Comparison of ENCODE assay signal across 2 cellular contexts in genomic region chr11:90309693-90310092, GRCh38.
TF ChIP-seq lines count a peak whose summit lies in the region.

No MANE protein-coding gene starts in this region.

TF ChIP-seq in endothelial cell of umbilical vein, 7 proteins besides CTCF, POLR2A, EP300 and RAD21 (continued from another document):
- TF ChIP-seq EZH2 (IDR thresholded peaks at IDR 0.05; ENCODE audit: borderline replicate concordance, low read depth, low read length, severe bottlenecking), result no peak
- TF ChIP-seq JUN (IDR thresholded peaks at IDR 0.05; ENCODE audit: borderline replicate concordance, insufficient read depth, insufficient read length, low read depth), result peak; percentile 2
- no peak for TF ChIP-seq FOS (IDR thresholded peaks at IDR 0.05; ENCODE audit: borderline replicate concordance, insufficient read depth, low read length)

TF ChIP-seq in HepG2, 621 proteins besides CTCF, POLR2A, EP300 and RAD21 (continued from another document and continues in another):
- no peak for TF ChIP-seq TIGD3 (CRISPR knock-in tag; IDR thresholded peaks at IDR 0.05; ENCODE audit: borderline replicate concordance)
- TF ChIP-seq MIER3 (CRISPR knock-in tag; IDR thresholded peaks at IDR 0.05; ENCODE audit: borderline replicate concordance), result no peak
- TF ChIP-seq HOXD1 (CRISPR knock-in tag; IDR thresholded peaks at IDR 0.05), result no peak
- TF ChIP-seq MAX (IDR thresholded peaks at IDR 0.05), result no peak
- TF ChIP-seq ZSCAN12 (CRISPR knock-in tag; IDR thresholded peaks at IDR 0.05), result no peak
- TF ChIP-seq, protein P1, sequence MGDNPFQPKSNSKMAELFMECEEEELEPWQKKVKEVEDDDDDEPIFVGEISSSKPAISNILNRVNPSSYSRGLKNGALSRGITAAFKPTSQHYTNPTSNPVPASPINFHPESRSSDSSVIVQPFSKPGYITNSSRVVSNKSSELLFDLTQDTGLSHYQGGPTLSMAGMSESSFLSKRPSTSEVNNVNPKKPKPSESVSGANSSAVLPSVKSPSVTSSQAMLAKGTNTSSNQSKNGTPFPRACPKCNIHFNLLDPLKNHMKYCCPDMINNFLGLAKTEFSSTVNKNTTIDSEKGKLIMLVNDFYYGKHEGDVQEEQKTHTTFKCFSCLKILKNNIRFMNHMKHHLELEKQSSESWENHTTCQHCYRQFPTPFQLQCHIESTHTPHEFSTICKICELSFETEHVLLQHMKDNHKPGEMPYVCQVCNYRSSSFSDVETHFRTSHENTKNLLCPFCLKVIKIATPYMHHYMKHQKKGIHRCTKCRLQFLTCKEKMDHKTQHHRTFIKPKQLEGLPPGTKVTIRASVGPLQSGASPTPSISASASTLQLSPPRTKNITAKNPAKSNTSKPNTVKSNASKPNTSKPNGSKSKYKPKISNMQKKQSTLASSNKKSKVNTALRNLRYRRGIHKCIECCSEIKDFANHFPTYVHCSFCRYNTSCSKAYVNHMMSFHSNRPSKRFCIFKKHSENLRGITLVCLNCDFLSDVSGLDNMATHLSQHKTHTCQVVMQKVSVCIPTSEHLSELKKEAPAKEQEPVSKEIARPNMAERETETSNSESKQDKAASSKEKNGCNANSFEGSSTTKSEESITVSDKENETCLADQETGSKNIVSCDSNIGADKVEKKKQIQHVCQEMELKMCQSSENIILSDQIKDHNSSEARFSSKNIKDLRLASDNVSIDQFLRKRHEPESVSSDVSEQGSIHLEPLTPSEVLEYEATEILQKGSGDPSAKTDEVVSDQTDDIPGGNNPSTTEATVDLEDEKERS (CRISPR knock-in tag; IDR thresholded peaks at IDR 0.05), result no peak
- TF ChIP-seq, protein P2, sequence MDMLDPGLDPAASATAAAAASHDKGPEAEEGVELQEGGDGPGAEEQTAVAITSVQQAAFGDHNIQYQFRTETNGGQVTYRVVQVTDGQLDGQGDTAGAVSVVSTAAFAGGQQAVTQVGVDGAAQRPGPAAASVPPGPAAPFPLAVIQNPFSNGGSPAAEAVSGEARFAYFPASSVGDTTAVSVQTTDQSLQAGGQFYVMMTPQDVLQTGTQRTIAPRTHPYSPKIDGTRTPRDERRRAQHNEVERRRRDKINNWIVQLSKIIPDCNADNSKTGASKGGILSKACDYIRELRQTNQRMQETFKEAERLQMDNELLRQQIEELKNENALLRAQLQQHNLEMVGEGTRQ (IDR thresholded peaks at IDR 0.05; ENCODE audit: low read depth, low read length), result no peak
- TF ChIP-seq, protein P2 (CRISPR knock-in tag; IDR thresholded peaks at IDR 0.05; ENCODE audit: borderline replicate concordance), result no peak
- no peak for TF ChIP-seq FOXP1 (IDR thresholded peaks at IDR 0.05)
- 0 out of 2 replicates have a peak, but pooled peaks have one; percentile 21 for TF ChIP-seq FOXP1 (CRISPR knock-in tag; IDR thresholded peaks at IDR 0.05)
- no peak for TF ChIP-seq SP1 (IDR thresholded peaks at IDR 0.05)
- no peak for TF ChIP-seq SP1 (CRISPR knock-in tag; IDR thresholded peaks at IDR 0.05)
- TF ChIP-seq, protein P3, sequence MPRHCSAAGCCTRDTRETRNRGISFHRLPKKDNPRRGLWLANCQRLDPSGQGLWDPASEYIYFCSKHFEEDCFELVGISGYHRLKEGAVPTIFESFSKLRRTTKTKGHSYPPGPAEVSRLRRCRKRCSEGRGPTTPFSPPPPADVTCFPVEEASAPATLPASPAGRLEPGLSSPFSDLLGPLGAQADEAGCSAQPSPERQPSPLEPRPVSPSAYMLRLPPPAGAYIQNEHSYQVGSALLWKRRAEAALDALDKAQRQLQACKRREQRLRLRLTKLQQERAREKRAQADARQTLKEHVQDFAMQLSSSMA (CRISPR knock-in tag; IDR thresholded peaks at IDR 0.05), result no peak
- no peak for TF ChIP-seq UBTF (CRISPR knock-in tag; IDR thresholded peaks at IDR 0.05)
- TF ChIP-seq, protein P4, sequence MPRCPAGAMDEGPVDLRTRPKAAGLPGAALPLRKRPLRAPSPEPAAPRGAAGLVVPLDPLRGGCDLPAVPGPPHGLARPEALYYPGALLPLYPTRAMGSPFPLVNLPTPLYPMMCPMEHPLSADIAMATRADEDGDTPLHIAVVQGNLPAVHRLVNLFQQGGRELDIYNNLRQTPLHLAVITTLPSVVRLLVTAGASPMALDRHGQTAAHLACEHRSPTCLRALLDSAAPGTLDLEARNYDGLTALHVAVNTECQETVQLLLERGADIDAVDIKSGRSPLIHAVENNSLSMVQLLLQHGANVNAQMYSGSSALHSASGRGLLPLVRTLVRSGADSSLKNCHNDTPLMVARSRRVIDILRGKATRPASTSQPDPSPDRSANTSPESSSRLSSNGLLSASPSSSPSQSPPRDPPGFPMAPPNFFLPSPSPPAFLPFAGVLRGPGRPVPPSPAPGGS (CRISPR knock-in tag; IDR thresholded peaks at IDR 0.05), result no peak
- TF ChIP-seq ZNF34 (CRISPR knock-in tag; IDR thresholded peaks at IDR 0.05; ENCODE audit: borderline replicate concordance), result no peak
- no peak for TF ChIP-seq ZNF350 (CRISPR knock-in tag; IDR thresholded peaks at IDR 0.05; ENCODE audit: borderline replicate concordance, low read depth)
- no peak for TF ChIP-seq THYN1 (CRISPR knock-in tag; IDR thresholded peaks at IDR 0.05; ENCODE audit: borderline replicate concordance, low read depth)
- no peak for TF ChIP-seq ARNTL (CRISPR knock-in tag; IDR thresholded peaks at IDR 0.05)
- no peak for TF ChIP-seq HMG20B (CRISPR knock-in tag; conservative IDR thresholded peaks at IDR 0.05)
- no peak for TF ChIP-seq PATZ1 (CRISPR knock-in tag; IDR thresholded peaks at IDR 0.05)
- TF ChIP-seq ZBTB46 (CRISPR knock-in tag; IDR thresholded peaks at IDR 0.05; ENCODE audit: borderline replicate concordance), result no peak
- no peak for TF ChIP-seq RBFOX2 (IDR thresholded peaks at IDR 0.05; ENCODE audit: low read depth, low read length)
- no peak for TF ChIP-seq GTF2F1 (IDR thresholded peaks at IDR 0.05; ENCODE audit: low read length)
- TF ChIP-seq ZNF549 (CRISPR knock-in tag; IDR thresholded peaks at IDR 0.05), result no peak
- TF ChIP-seq ZNF274 (CRISPR knock-in tag; IDR thresholded peaks at IDR 0.05), result no peak
- TF ChIP-seq NR2F2 (IDR thresholded peaks at IDR 0.05; ENCODE audit: borderline replicate concordance, low read depth), result no peak
- no peak for TF ChIP-seq PRDM4 (CRISPR knock-in tag; IDR thresholded peaks at IDR 0.05; ENCODE audit: borderline replicate concordance)
- TF ChIP-seq ATF7 (IDR thresholded peaks at IDR 0.05), result peak; percentile 67
- TF ChIP-seq ATF7 (CRISPR knock-in tag; IDR thresholded peaks at IDR 0.05), result no peak
- no peak for TF ChIP-seq PHF5A (CRISPR knock-in tag; IDR thresholded peaks at IDR 0.05; ENCODE audit: low read depth, unreplicated experiment)
- TF ChIP-seq YEATS2 (CRISPR knock-in tag; IDR thresholded peaks at IDR 0.05; ENCODE audit: borderline replicate concordance), result no peak
- TF ChIP-seq, protein P5, sequence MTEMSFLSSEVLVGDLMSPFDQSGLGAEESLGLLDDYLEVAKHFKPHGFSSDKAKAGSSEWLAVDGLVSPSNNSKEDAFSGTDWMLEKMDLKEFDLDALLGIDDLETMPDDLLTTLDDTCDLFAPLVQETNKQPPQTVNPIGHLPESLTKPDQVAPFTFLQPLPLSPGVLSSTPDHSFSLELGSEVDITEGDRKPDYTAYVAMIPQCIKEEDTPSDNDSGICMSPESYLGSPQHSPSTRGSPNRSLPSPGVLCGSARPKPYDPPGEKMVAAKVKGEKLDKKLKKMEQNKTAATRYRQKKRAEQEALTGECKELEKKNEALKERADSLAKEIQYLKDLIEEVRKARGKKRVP (CRISPR knock-in tag; IDR thresholded peaks at IDR 0.05), result peak in 1 of 2 experiments; percentile 86; a peak in 2 of 4 replicates
- TF ChIP-seq ZNF703 (CRISPR knock-in tag; IDR thresholded peaks at IDR 0.05; ENCODE audit: borderline replicate concordance), result no peak
- TF ChIP-seq HNRNPH1 (optimal IDR thresholded peaks at IDR 0.05; ENCODE audit: low read depth, low read length), result no peak
- no peak for TF ChIP-seq KDM5A (IDR thresholded peaks at IDR 0.05; ENCODE audit: borderline replicate concordance, low read length)
- no peak for TF ChIP-seq ZNF333 (CRISPR knock-in tag; IDR thresholded peaks at IDR 0.05; ENCODE audit: borderline replicate concordance)
- no peak for TF ChIP-seq NFIC (IDR thresholded peaks at IDR 0.05; ENCODE audit: low read length)
- TF ChIP-seq, protein P6, sequence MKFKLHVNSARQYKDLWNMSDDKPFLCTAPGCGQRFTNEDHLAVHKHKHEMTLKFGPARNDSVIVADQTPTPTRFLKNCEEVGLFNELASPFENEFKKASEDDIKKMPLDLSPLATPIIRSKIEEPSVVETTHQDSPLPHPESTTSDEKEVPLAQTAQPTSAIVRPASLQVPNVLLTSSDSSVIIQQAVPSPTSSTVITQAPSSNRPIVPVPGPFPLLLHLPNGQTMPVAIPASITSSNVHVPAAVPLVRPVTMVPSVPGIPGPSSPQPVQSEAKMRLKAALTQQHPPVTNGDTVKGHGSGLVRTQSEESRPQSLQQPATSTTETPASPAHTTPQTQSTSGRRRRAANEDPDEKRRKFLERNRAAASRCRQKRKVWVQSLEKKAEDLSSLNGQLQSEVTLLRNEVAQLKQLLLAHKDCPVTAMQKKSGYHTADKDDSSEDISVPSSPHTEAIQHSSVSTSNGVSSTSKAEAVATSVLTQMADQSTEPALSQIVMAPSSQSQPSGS (CRISPR knock-in tag; IDR thresholded peaks at IDR 0.05), result 0 out of 2 replicates have a peak, but pooled peaks have one; percentile 30
- TF ChIP-seq ZKSCAN5 (CRISPR knock-in tag; IDR thresholded peaks at IDR 0.05), result no peak
